14 cellular contexts compared by ENCODE assay signal in the genomic region with DNA sequence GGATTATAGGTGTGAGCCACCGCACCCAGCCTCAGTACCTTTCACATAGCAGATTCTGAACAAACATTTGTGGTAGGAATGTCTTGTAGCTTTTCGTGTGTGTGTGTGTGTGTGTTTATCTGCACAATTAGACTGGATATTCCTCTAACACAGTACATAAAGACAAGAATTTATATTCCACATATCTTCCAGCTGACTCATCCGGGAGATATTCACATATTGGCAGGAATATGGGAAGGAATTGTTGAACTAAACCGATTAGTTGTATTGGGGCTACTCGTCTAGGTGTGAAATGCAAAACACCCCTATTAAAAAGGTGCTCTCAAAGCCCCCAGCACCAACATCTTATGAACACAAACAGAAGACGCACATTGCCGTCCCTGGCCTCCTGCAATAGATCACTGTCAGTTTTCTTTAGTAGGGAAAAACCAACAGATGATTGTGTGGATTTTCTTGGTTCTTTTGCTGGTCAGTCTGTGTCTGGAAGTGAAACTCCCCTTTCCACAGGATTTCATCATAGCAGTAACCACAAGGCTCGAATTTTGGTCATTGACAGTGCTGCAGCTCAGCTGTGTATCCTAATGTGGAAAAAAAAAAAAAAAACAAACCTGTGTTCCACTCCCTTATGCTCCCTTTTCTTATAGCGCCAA.
DNase-seq lines count a peak whose midpoint lies in the region; ATAC-seq, FAIRE-seq and TF ChIP-seq lines count a peak whose summit lies in the region.
"Had no signal": no experiment of that assay in that cellular context is flagged by ENCODE, and none has a peak within 500 bp of the region (broad histone marks: within the 10 kb centered on the region; RNA-seq: fewer than 3 reads in every experiment).

No MANE protein-coding gene starts in this region.

- no peaks in the 10 kb centered on the region for H3K9me3 ChIP-seq in lower lobe of right lung
- H3K9me3 ChIP-seq: thoracic aorta had no signal

- H3K4me3 ChIP-seq in AG10803 (ENCODE audit: low read length) (no peak overlapping the region), astrocyte of the cerebellum (ENCODE audit: low read depth, low read length) (no peak overlapping the region), lower lobe of right lung (no peak overlapping the region), dorsolateral prefrontal cortex (no peak overlapping the region)
- H3K4me3 ChIP-seq: thoracic aorta had no signal

- DNase-seq in AG10803 (ENCODE audit: low read depth) (peak; percentile 89), HTR-8/SVneo (ENCODE audit: insufficient read length, low spot score) (peak; percentile 43), astrocyte of the cerebellum (ENCODE audit: low read depth) (peak; percentile 79), lower lobe of right lung (no peak), dorsolateral prefrontal cortex (no peak), ureter (ENCODE audit: low spot score) (no peak), NCI-H187 treated with DMSO at 0.1 percent for 48 hours (lab: John Stamatoyannopoulos, UW) (no peak)
- DNase-seq: CD8-positive, alpha-beta memory T cell; erythroblast; HFFc6; NCI-H446; stimulated activated CD4-positive, alpha-beta T cell treated with anti-CD3 and anti-CD28 coated beads, Interleukin-2, amount 100 ng/mL, for 48 hours had no signal

- in situ Hi-C loops in astrocyte of the cerebellum (cut with HindIII; ENCODE audit: low sequenced_read_pairs), result no loop called here

- ATAC-seq in lower lobe of right lung (peak; percentile 59 to 71), HG03378 (IDR thresholded peaks at IDR 0.05; ENCODE audit: unreplicated experiment) (no peak)

- peaks cover 6% of the 10 kb centered on the region for H3K4me1 ChIP-seq in lower lobe of right lung

- FAIRE-seq in HTR-8/SVneo (lab: Jason Lieb, UNC), result peak; percentile 48

- H3K27me3 ChIP-seq in lower lobe of right lung (ENCODE audit: low read depth), result no peaks in the 10 kb centered on the region
- H3K27me3 ChIP-seq in dorsolateral prefrontal cortex, result peaks cover 0 to 11% (median 0%) of the 10 kb centered on the region in 45 donors

- no peaks in the 10 kb centered on the region for H3K36me3 ChIP-seq in lower lobe of right lung
- H3K36me3 ChIP-seq: thoracic aorta had no signal

- intact Hi-C loops in lower lobe of right lung (cut with DNase I) (no loop called here), dorsolateral prefrontal cortex (cut with DNase I) (no loop called here)

- TF ChIP-seq CTCF in AG10803 (conservative IDR thresholded peaks at IDR 0.05; ENCODE audit: low read length) (no peak), astrocyte of the cerebellum (IDR thresholded peaks at IDR 0.05; ENCODE audit: low read depth, low read length, missing control alignments) (no peak), lower lobe of right lung (IDR thresholded peaks at IDR 0.05) (no peak), dorsolateral prefrontal cortex (IDR thresholded peaks at IDR 0.05 in 54 of 56, conservative IDR thresholded peaks at IDR 0.05 in 2 of 56; ENCODE audit: low read depth in 1 of 56, partially characterized antibody in 56 of 56) (no peak)

- H3K27ac ChIP-seq in lower lobe of right lung, result no peak overlapping the region
- H3K27ac ChIP-seq in dorsolateral prefrontal cortex, result no peak overlapping the region
- H3K27ac ChIP-seq: thoracic aorta had no signal

Comparison
In these comparisons a context has a peak if more than half of its experiments do, and no peak if none do; other contexts are left out.
1. DNase-seq: peak in AG10803 (single experiment), HTR-8/SVneo (single experiment) and astrocyte of the cerebellum (single experiment); none in lower lobe of right lung (single experiment), dorsolateral prefrontal cortex (0 of 10), ureter (single experiment) and NCI-H187 treated with DMSO at 0.1 percent for 48 hours (single experiment).